9 cellular contexts compared by ENCODE assay signal in genomic region chr7:30412810-30413504, GRCh38.
DNase-seq lines count a peak whose midpoint lies in the region; ATAC-seq and TF ChIP-seq lines count a peak whose summit lies in the region.
"Had no signal": no experiment of that assay in that cellular context is flagged by ENCODE, and none has a peak within 500 bp of the region (broad histone marks: within the 10 kb centered on the region; RNA-seq: fewer than 3 reads in every experiment).

No MANE protein-coding gene starts in this region.

- H3K9me3 Mint-ChIP-seq in mesothelial cell of epicardium: peaks cover 12% of the 10 kb centered on the region

- no peak overlapping the region for H3K4me3 Mint-ChIP-seq in mesothelial cell of epicardium
- H3K4me3 Mint-ChIP-seq: naive thymus-derived CD8-positive, alpha-beta T cell had no signal

- peaks cover 12% of the 10 kb centered on the region for H3K36me3 Mint-ChIP-seq in mesothelial cell of epicardium

- POLR2A ChIA-PET in RWPE1 (lab: Yijun Ruan, JAX; ENCODE audit: low non-redundant PET): no interaction called here

- TF ChIP-seq CTCF in RWPE1 (conservative IDR thresholded peaks at IDR 0.05; ENCODE audit: low read depth) (peak; percentile 71), epithelial cell of proximal tubule (conservative IDR thresholded peaks at IDR 0.05; ENCODE audit: low read depth, low read length) (peak; percentile 74), mesothelial cell of epicardium (IDR thresholded peaks at IDR 0.05; ENCODE audit: unreplicated experiment) (no peak)

- peak overlapping the region; percentile 18 for H3K27ac Mint-ChIP-seq in mesothelial cell of epicardium

- no peaks in the 10 kb centered on the region for H3K27me3 Mint-ChIP-seq in mesothelial cell of epicardium (ENCODE audit: low read depth)
- H3K27me3 Mint-ChIP-seq: naive thymus-derived CD8-positive, alpha-beta T cell had no signal

- no peak overlapping the region for H3K27ac ChIP-seq in RWPE1

- DNase-seq in D341Med (ENCODE audit: low spot score) (peak; percentile 61), HT-29 (ENCODE audit: low spot score) (peak; percentile 94), RWPE1 (ENCODE audit: low spot score) (peak; percentile 68), epithelial cell of proximal tubule (ENCODE audit: low read depth) (peak; percentile 82), mesothelial cell of epicardium (ENCODE audit: low spot score in 2 of 2, unreplicated experiment in 2 of 2) (no peak), cerebellar nuclear complex (lab: John Stamatoyannopoulos, UW) (no peak)

- CTCF ChIA-PET in RWPE1 (lab: Yijun Ruan, JAX): interaction anchor here (0.7 kb wide), 1 partner anchor 491 kb away, joined by 3 read pairs; no protein-coding TSS in a partner anchor

- H3K4me3 ChIP-seq in epithelial cell of proximal tubule (ENCODE audit: low read depth, low read length): no peak overlapping the region

- ATAC-seq in HG03342 (IDR thresholded peaks at IDR 0.05; ENCODE audit: unreplicated experiment) (no peak), GM18870 (IDR thresholded peaks at IDR 0.05; ENCODE audit: unreplicated experiment) (no peak)
- ATAC-seq: naive thymus-derived CD8-positive, alpha-beta T cell had no signal

- no peaks in the 10 kb centered on the region for H3K4me1 Mint-ChIP-seq in mesothelial cell of epicardium

Comparison
In these comparisons a context has a peak if more than half of its experiments do, and no peak if none do; other contexts are left out.
1. DNase-seq: peak in D341Med (single experiment), HT-29 (single experiment), RWPE1 (single experiment) and epithelial cell of proximal tubule (single experiment); none in mesothelial cell of epicardium (0 of 2) and cerebellar nuclear complex (0 of 2).